In genomic region chrX:131271826-131272225, GRCh38 we compare ENCODE assay signal across 10 cellular contexts. TPM values are rescaled to one million over a fixed set of nuclear protein-coding genes. Genes with fewer than 3 reads are reported as not detected.
"Had no signal": no experiment of that assay in that cellular context is flagged by ENCODE, and none has a peak within 500 bp of the region (broad histone marks: within the 10 kb centered on the region; RNA-seq: fewer than 3 reads in every experiment).

No MANE protein-coding gene starts in this region.

- H3K4me3 ChIP-seq: GM23248, HAP-1, K562 had no signal

- H3K9me3 ChIP-seq: HAP-1 had no signal

- ATAC-seq: HCT116, K562 had no signal

- H2AFZ ChIP-seq: GM23248 had no signal

- H3K36me3 ChIP-seq: HAP-1 had no signal

- H3K27ac Mint-ChIP-seq: HFFc6 had no signal

- H3K4me3 Mint-ChIP-seq: HFFc6 had no signal

- H3K27ac ChIP-seq: GM23248, HL-60 had no signal

- H3K9ac ChIP-seq: GM23248 had no signal

- FAIRE-seq: H54, K562 had no signal

- DNase-seq: GM23248, GOT3, HFFc6, IMR-90, KG1 had no signal

- H3K4me1 ChIP-seq: HAP-1 had no signal

RNA-seq across cellular contexts. Expression of gene IGSF1, which starts 17.3 kb away (rescaled TPM):
- total RNA-seq: GM23248, HFFc6, IMR-90 had no signal
- polyA plus RNA-seq: GM23248, IMR-90 had no signal
